In the genomic region with DNA sequence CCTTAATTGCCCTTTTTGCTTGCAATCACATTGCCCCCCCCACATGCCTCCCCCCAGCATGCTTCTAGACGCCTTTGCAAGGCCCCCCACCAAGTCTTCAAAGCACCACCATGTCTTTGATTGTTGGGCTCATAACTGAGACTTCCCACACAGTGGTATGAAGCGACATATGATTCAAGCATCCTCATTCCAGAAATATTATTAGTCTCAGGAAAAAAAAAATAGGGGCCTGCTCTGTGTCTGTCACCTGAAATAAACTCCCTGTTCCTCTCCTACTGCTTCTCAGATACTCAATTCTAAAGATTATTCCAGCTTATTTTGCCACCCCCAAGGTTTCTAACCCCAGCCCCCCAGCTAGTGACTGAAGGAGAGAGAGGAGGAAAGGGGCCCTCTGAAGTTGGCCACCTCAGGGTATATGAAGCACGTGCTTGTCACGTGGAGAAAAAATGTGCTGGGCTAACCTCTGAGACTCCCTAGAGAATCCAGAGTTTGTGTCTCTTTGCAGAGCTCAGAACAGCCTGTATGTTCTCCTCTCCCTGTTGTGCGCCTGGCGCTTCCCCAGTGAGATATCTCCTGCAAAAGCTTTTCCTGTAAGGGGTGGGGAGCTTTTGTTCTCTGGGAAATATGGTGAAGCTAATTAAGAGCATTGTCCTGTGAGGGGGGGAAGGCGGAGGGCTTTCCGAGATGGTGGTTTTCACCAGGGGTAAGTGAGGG, we compare ENCODE assay signal across 8 cellular contexts. TPM values are rescaled to one million over a fixed set of nuclear protein-coding genes. Genes with fewer than 3 reads are reported as not detected.
DNase-seq lines count a peak whose midpoint lies in the region; ATAC-seq and TF ChIP-seq lines count a peak whose summit lies in the region.
"Had no signal": no experiment of that assay in that cellular context is flagged by ENCODE, and none has a peak within 500 bp of the region (broad histone marks: within the 10 kb centered on the region; RNA-seq: fewer than 3 reads in every experiment).

No MANE protein-coding gene starts in this region.

- peak; percentile 14 to 50 for ATAC-seq in lower lobe of right lung
- no peak for ATAC-seq in naive thymus-derived CD4-positive, alpha-beta T cell

- TF ChIP-seq EP300 in transverse colon (IDR thresholded peaks at IDR 0.05; ENCODE audit: low read depth) = no peak

- no peak for TF ChIP-seq POLR2A in transverse colon (IDR thresholded peaks at IDR 0.05)

- in situ Hi-C loops in transverse colon (cut with MboI; ENCODE audit: low pct_ligation_motif_present in 1 of 4, low pct_unique_long_range_greater_than_20kb in 1 of 4, low sequenced_read_pairs in 3 of 4) = no loop called here

- H3K27me3 ChIP-seq in ectodermal cell (ENCODE audit: control insufficient read depth, insufficient read depth, low read length, poor library complexity, severe bottlenecking) (no peaks in the 10 kb centered on the region), lower lobe of right lung (ENCODE audit: low read depth) (no peaks in the 10 kb centered on the region), transverse colon (no peaks in the 10 kb centered on the region)
- no peaks in the 10 kb centered on the region for H3K27me3 ChIP-seq in naive thymus-derived CD4-positive, alpha-beta T cell (ENCODE audit: control insufficient read depth in 2 of 2, insufficient read depth in 2 of 2, low read length in 2 of 2)

- H3K4me1 Mint-ChIP-seq in naive thymus-derived CD4-positive, alpha-beta T cell = peaks cover 0 to 3% (median 0%) of the 10 kb centered on the region in 7 donors

- H3K36me3 Mint-ChIP-seq in naive thymus-derived CD4-positive, alpha-beta T cell = no peaks in the 10 kb centered on the region

- 35 to 42% methylated on average over 8 of the region's 8 CpGs for WGBS in ectodermal cell, 2 experiments
- 67 to 71% methylated on average over 4 to 8 of the region's 8 CpGs for WGBS in transverse colon (ENCODE audit: low coverage in 1 of 2), 2 donors

- H3K4me3 Mint-ChIP-seq in naive thymus-derived CD4-positive, alpha-beta T cell = no peak overlapping the region

- H3K9me3 ChIP-seq in ectodermal cell (ENCODE audit: control insufficient read depth, low read length) (no peaks in the 10 kb centered on the region), lower lobe of right lung (no peaks in the 10 kb centered on the region), transverse colon (no peaks in the 10 kb centered on the region)
- H3K9me3 ChIP-seq in naive thymus-derived CD4-positive, alpha-beta T cell (ENCODE audit: control insufficient read depth in 2 of 3, low read length in 3 of 3) = no peaks in the 10 kb centered on the region

- peaks cover 0 to 5% (median 0%) of the 10 kb centered on the region in 5 donors for H3K27me3 Mint-ChIP-seq in naive thymus-derived CD4-positive, alpha-beta T cell

- no peak overlapping the region for H3K4me3 ChIP-seq in ectodermal cell (ENCODE audit: insufficient read depth, low read depth, low read length)
- no peak overlapping the region for H3K4me3 ChIP-seq in lower lobe of right lung
- H3K4me3 ChIP-seq in transverse colon = no peak overlapping the region
- H3K4me3 ChIP-seq in naive thymus-derived CD4-positive, alpha-beta T cell (ENCODE audit: low read length) = no peak overlapping the region

- TF ChIP-seq CTCF in lower lobe of right lung (IDR thresholded peaks at IDR 0.05) (no peak), transverse colon (IDR thresholded peaks at IDR 0.05) (no peak)

- H3K27ac ChIP-seq in ectodermal cell (ENCODE audit: insufficient read depth, low read depth, low read length, poor library complexity, severe bottlenecking) (peak overlapping the region; percentile 44), lower lobe of right lung (peak overlapping the region; percentile 60), transverse colon (peak overlapping the region; percentile 63 to 74 (median 68))
- H3K27ac ChIP-seq in naive thymus-derived CD4-positive, alpha-beta T cell (ENCODE audit: low read depth, low read length) = no peak overlapping the region
- H3K27ac ChIP-seq: VCaP had no signal

- H3K36me3 ChIP-seq in ectodermal cell (ENCODE audit: control insufficient read depth, insufficient read depth, low read length) (no peaks in the 10 kb centered on the region), lower lobe of right lung (no peaks in the 10 kb centered on the region), transverse colon (no peaks in the 10 kb centered on the region)
- H3K36me3 ChIP-seq in naive thymus-derived CD4-positive, alpha-beta T cell (ENCODE audit: control insufficient read depth in 2 of 3, insufficient read depth in 3 of 3, low read length in 3 of 3) = no peaks in the 10 kb centered on the region

- POLR2A ChIA-PET in naive thymus-derived CD4-positive, alpha-beta T cell (lab: Charles Lee) = no interaction called here

- peaks cover 0 to 4% (median 1%) of the 10 kb centered on the region in 11 donors for H3K9me3 Mint-ChIP-seq in naive thymus-derived CD4-positive, alpha-beta T cell

- CTCF ChIA-PET in naive thymus-derived CD4-positive, alpha-beta T cell (lab: Charles Lee) = no interaction called here

- no peak overlapping the region for H3K27ac Mint-ChIP-seq in naive thymus-derived CD4-positive, alpha-beta T cell

- H3K4me1 ChIP-seq in ectodermal cell (ENCODE audit: control insufficient read depth, insufficient read depth, low read length) (peaks cover 34% of the 10 kb centered on the region), lower lobe of right lung (peaks cover 64% of the 10 kb centered on the region), transverse colon (peaks cover 0 to 62% (median 27%) of the 10 kb centered on the region in 4 donors)
- no peaks in the 10 kb centered on the region for H3K4me1 ChIP-seq in naive thymus-derived CD4-positive, alpha-beta T cell (ENCODE audit: control insufficient read depth in 2 of 2, insufficient read depth in 2 of 2, low read length in 2 of 2)

- DNase-seq in NCI-H226 = peak; percentile 43
- DNase-seq in lower lobe of right lung = no peak
- DNase-seq in transverse colon = no peak
- DNase-seq in activated CD8-positive, alpha-beta memory T cell treated with anti-CD3 and anti-CD28 coated beads, Interleukin-2, amount 50 U/mL, for 48 hours = no peak
- no peak for DNase-seq in DMS 273 (lab: John Stamatoyannopoulos, UW; ENCODE audit: unreplicated experiment)
- DNase-seq in naive thymus-derived CD4-positive, alpha-beta T cell = no peak

- intact Hi-C loops in lower lobe of right lung (cut with DNase I) = no loop called here
- intact Hi-C loops in transverse colon (cut with DNase I; ENCODE audit: low total_unique reads) = no loop called here
- intact Hi-C loops in naive thymus-derived CD4-positive, alpha-beta T cell (cut with micrococcal nuclease) = no loop called here

RNA-seq across cellular contexts. Expression of gene RASAL2, which starts 35.9 kb away (rescaled TPM):
- polyA plus RNA-seq in ectodermal cell (2013, experiment 1 of 4) = 15.1 TPM
- polyA plus RNA-seq in ectodermal cell (2013, experiment 2 of 4) = 14.5 TPM
- polyA plus RNA-seq in ectodermal cell (2013, experiment 3 of 4) = 11.2 TPM
- polyA plus RNA-seq in ectodermal cell (2013, experiment 4 of 4) = 13.5 TPM
- total RNA-seq in lower lobe of right lung = 48.3 TPM
- total RNA-seq in transverse colon = 10 to 100 TPM; 13.1 to 26.1 (median 19.8) TPM
- total RNA-seq in naive thymus-derived CD4-positive, alpha-beta T cell = under 1 TPM in 4 of 5 experiments, not detected in 1; 0.11 to 0.69 (median 0.15) TPM
- polyA plus RNA-seq in naive thymus-derived CD4-positive, alpha-beta T cell = not detected

Comparison
In these comparisons a context has a peak if more than half of its experiments do, and no peak if none do; other contexts are left out.
1. RNA of gene RASAL2, which starts 35.9 kb away (total RNA-seq): 48.3 TPM in lower lobe of right lung (single experiment) and 13.1 to 26.1 TPM in transverse colon; 0.11 to 0.69 TPM in naive thymus-derived CD4-positive, alpha-beta T cell; every median in the first group is over 4 times any median in the second.